Comparison of ENCODE assay signal across 1 cellular context in the genomic region with DNA sequence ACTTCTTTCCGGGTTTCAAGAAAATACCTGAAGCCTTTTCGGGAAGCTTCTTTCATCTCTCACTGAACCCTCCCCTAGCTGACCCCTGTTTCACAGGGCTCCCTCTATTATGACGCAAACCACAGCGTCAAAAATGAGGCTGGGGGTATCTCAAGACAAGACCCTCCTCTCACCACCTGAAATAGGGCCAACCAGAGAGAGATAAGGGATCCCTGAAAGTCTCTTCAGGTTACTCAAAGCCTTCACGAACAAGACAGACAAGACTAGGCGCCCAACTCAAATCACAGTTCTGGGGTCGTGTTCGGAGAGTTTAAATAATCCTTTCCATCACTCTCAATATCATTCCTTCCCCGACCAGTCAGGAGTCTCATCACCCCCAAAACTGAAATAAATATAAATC.
TF ChIP-seq lines count a peak whose summit lies in the region.

No MANE protein-coding gene starts in this region.

TF ChIP-seq in H1, 55 proteins besides CTCF, POLR2A, EP300 and RAD21:
- TF ChIP-seq, protein P1, sequence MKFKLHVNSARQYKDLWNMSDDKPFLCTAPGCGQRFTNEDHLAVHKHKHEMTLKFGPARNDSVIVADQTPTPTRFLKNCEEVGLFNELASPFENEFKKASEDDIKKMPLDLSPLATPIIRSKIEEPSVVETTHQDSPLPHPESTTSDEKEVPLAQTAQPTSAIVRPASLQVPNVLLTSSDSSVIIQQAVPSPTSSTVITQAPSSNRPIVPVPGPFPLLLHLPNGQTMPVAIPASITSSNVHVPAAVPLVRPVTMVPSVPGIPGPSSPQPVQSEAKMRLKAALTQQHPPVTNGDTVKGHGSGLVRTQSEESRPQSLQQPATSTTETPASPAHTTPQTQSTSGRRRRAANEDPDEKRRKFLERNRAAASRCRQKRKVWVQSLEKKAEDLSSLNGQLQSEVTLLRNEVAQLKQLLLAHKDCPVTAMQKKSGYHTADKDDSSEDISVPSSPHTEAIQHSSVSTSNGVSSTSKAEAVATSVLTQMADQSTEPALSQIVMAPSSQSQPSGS (IDR thresholded peaks at IDR 0.05; ENCODE audit: low read length) = no peak
- TF ChIP-seq RXRA (IDR thresholded peaks at IDR 0.05; ENCODE audit: insufficient read depth, low read depth, low read length) = no peak
- no peak for TF ChIP-seq ZNF274 (IDR thresholded peaks at IDR 0.05; ENCODE audit: borderline replicate concordance, extremely low read depth, low read length)
- TF ChIP-seq, protein P2, sequence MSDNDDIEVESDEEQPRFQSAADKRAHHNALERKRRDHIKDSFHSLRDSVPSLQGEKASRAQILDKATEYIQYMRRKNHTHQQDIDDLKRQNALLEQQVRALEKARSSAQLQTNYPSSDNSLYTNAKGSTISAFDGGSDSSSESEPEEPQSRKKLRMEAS (IDR thresholded peaks at IDR 0.05) = no peak
- no peak for TF ChIP-seq CEBPB (IDR thresholded peaks at IDR 0.05; ENCODE audit: low read depth, low read length)
- TF ChIP-seq PHF8 (conservative IDR thresholded peaks at IDR 0.05; ENCODE audit: low read depth, low read length) = no peak
- no peak for TF ChIP-seq BACH1 (IDR thresholded peaks at IDR 0.05; ENCODE audit: low read length)
- TF ChIP-seq CHD2 (IDR thresholded peaks at IDR 0.05; ENCODE audit: low read length) = no peak
- TF ChIP-seq CTBP2 (IDR thresholded peaks at IDR 0.05; ENCODE audit: borderline replicate concordance, insufficient read depth, insufficient read length, low read length) = no peak
- no peak for TF ChIP-seq TAF1 (IDR thresholded peaks at IDR 0.05; ENCODE audit: low read depth, low read length)
- no peak for TF ChIP-seq BRCA1 (IDR thresholded peaks at IDR 0.05; ENCODE audit: low read depth, low read length)
- TF ChIP-seq POLR2AphosphoS5 (IDR thresholded peaks at IDR 0.05; ENCODE audit: low read depth, low read length) = no peak
- TF ChIP-seq EGR1 (IDR thresholded peaks at IDR 0.05; ENCODE audit: borderline replicate concordance, low read depth, low read length) = no peak
- no peak for TF ChIP-seq SIRT6 (IDR thresholded peaks at IDR 0.05; ENCODE audit: low read length)
- no peak for TF ChIP-seq SP4 (IDR thresholded peaks at IDR 0.05; ENCODE audit: low read length)
- TF ChIP-seq CHD1 (IDR thresholded peaks at IDR 0.05; ENCODE audit: low read depth, low read length) = no peak
- no peak for TF ChIP-seq MAFK (IDR thresholded peaks at IDR 0.05; ENCODE audit: low read depth, low read length)
